In the genomic region with DNA sequence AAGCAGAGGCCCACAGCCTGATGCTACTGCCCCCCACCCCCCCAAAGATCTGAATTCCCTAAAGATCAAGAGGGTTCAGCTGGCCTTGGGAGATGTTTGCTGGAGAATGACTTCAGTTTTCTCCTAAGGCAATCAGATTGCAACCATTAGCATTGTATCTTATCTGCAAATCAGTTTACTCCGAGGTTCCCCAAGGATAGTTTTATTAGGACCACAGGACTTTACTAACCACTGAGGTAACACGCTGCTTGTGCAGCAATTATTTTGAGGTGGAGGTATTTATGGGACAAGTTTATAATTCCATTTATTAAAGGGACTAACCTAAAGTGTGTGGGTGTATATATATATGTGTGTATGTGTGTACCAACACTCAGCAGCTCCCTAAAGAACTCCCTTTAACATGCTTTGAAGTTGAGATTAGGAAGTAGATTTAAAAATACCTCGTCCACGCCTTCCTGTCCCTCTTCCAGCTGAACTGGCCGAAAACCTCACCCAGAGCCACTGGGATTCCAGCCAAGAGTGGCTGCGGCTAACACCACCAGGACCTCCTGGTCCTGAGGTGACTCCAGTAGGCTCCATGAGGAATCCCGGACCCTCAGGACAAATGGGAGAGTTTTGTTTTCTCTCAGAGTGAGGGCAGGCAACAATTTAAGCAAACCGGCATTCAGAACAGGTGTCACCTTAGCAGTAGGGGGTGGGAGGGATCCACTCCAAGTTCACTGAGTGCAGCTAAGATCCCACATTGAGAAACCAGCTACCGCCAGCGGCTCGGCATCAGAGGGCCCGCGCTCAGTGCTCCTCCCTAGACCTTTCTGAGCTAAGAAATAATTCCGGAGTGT, we compare ENCODE assay signal across 2 cellular contexts.
TF ChIP-seq lines count a peak whose summit lies in the region.

No MANE protein-coding gene starts in this region.

TF ChIP-seq in HepG2, 621 proteins besides CTCF, POLR2A, EP300 and RAD21:
- TF ChIP-seq ZNF3 (CRISPR knock-in tag; IDR thresholded peaks at IDR 0.05) (0 out of 2 replicates have a peak, but pooled peaks have one; percentile 64), ZNF142 (CRISPR knock-in tag; IDR thresholded peaks at IDR 0.05) (no peak), ZNF574 (CRISPR knock-in tag; IDR thresholded peaks at IDR 0.05) (0 out of 2 replicates have a peak, but pooled peaks have one; percentile 13)

TF ChIP-seq in GM12891, 5 proteins besides CTCF, POLR2A, EP300 and RAD21:
- TF ChIP-seq TAF1 (IDR thresholded peaks at IDR 0.05; ENCODE audit: low read depth, low read length) = no peak
- no peak for TF ChIP-seq PAX5 (IDR thresholded peaks at IDR 0.05; ENCODE audit: insufficient read depth, low read length, severe bottlenecking)
- TF ChIP-seq POLR2AphosphoS5 (IDR thresholded peaks at IDR 0.05; ENCODE audit: low read depth, low read length) = no peak
- no peak for TF ChIP-seq SPI1 (IDR thresholded peaks at IDR 0.05; ENCODE audit: low read depth, low read length)
- TF ChIP-seq POU2F2 (IDR thresholded peaks at IDR 0.05; ENCODE audit: low read depth, low read length) = no peak
TF ChIP-seq in GM12891: peak in this region for 0.
